Comparison of ENCODE assay signal across 8 cellular contexts in genomic region chrX:108090474-108091265, GRCh38. TPM values are rescaled to one million over a fixed set of nuclear protein-coding genes. Genes with fewer than 3 reads are reported as not detected.
A peak's percentile ranks its signal among the peaks of the same experiment; 100 is the strongest.
DNase-seq lines count a peak whose midpoint lies in the region; ATAC-seq and TF ChIP-seq lines count a peak whose summit lies in the region.

No MANE protein-coding gene starts in this region.

- no peaks in the 10 kb centered on the region for H3K27me3 ChIP-seq in left lung

- H3K27me3 Mint-ChIP-seq in activated naive CD4-positive, alpha-beta T cell treated with anti-CD3 and anti-CD28 coated beads, Interleukin-2, amount 10 ng/mL, durations not matched to agents 7 days and 5 days: no peaks in the 10 kb centered on the region
- H3K27me3 Mint-ChIP-seq in chondrocyte (ENCODE audit: low read depth): no peaks in the 10 kb centered on the region

- peak; percentile 2 for ATAC-seq in HG02885 (IDR thresholded peaks at IDR 0.05; ENCODE audit: poor library complexity, unreplicated experiment)
- ATAC-seq in left lung: no peak

- no peaks in the 10 kb centered on the region for H3K9me3 ChIP-seq in left lung

- TF ChIP-seq CTCF in left lung (IDR thresholded peaks at IDR 0.05) (no peak), chondrocyte (IDR thresholded peaks at IDR 0.05) (no peak)

- H3K36me3 ChIP-seq in left lung: peaks cover 0 to 20% of the 10 kb centered on the region in 2 donors

- no peak overlapping the region for H3K27ac Mint-ChIP-seq in activated naive CD4-positive, alpha-beta T cell treated with anti-CD3 and anti-CD28 coated beads, Interleukin-2, amount 10 ng/mL, durations not matched to agents 7 days and 5 days
- no peak overlapping the region for H3K27ac Mint-ChIP-seq in chondrocyte (ENCODE audit: unreplicated experiment)

- peaks cover 26% of the 10 kb centered on the region for H3K4me1 Mint-ChIP-seq in activated naive CD4-positive, alpha-beta T cell treated with anti-CD3 and anti-CD28 coated beads, Interleukin-2, amount 10 ng/mL, durations not matched to agents 7 days and 5 days
- H3K4me1 Mint-ChIP-seq in chondrocyte (ENCODE audit: low read depth): peaks cover 7% of the 10 kb centered on the region

- H3K9me3 Mint-ChIP-seq in activated naive CD4-positive, alpha-beta T cell treated with anti-CD3 and anti-CD28 coated beads, Interleukin-2, amount 10 ng/mL, durations not matched to agents 7 days and 5 days: no peaks in the 10 kb centered on the region
- no peaks in the 10 kb centered on the region for H3K9me3 Mint-ChIP-seq in chondrocyte (ENCODE audit: low read depth)

- intact Hi-C loops in left lung (cut with DNase I): no loop called here

- H3K27ac ChIP-seq in left lung: peak overlapping the region; percentile 85

- H3K4me3 Mint-ChIP-seq in activated naive CD4-positive, alpha-beta T cell treated with anti-CD3 and anti-CD28 coated beads, Interleukin-2, amount 10 ng/mL, durations not matched to agents 7 days and 5 days: no peak overlapping the region
- no peak overlapping the region for H3K4me3 Mint-ChIP-seq in chondrocyte (ENCODE audit: unreplicated experiment)

- CTCF ChIA-PET in activated naive CD4-positive, alpha-beta T cell treated with anti-CD3 and anti-CD28 coated beads, Interleukin-2, amount 10 ng/mL, durations not matched to agents 7 days and 5 days (lab: Charles Lee): interaction anchor here (0.6 kb wide), 1 partner anchor 8 kb away, joined by 3 read pairs; no protein-coding TSS in a partner anchor

- DNase-seq in ELR (ENCODE audit: low read depth) (peak; percentile 56), amniotic stem cell (lab: John Stamatoyannopoulos, UW) (peak; percentile 6), left lung (no peak), NCI-H1092 (lab: John Stamatoyannopoulos, UW) (no peak), chondrocyte (ENCODE audit: low spot score) (no peak)
- no peak for DNase-seq in activated effector memory CD4-positive, alpha-beta T cell treated with anti-CD3 and anti-CD28 coated beads, Interleukin-2, amount 50 U/mL, for 16 hours
- no peak for DNase-seq in activated naive CD4-positive, alpha-beta T cell treated with anti-CD3 and anti-CD28 coated beads, Interleukin-2, amount 10 ng/mL, durations not matched to agents 7 days and 5 days

- H3K4me1 ChIP-seq in left lung: peaks cover 0 to 15% of the 10 kb centered on the region in 2 donors

- H3K36me3 Mint-ChIP-seq in activated naive CD4-positive, alpha-beta T cell treated with anti-CD3 and anti-CD28 coated beads, Interleukin-2, amount 10 ng/mL, durations not matched to agents 7 days and 5 days: peaks cover 3% of the 10 kb centered on the region
- H3K36me3 Mint-ChIP-seq in chondrocyte (ENCODE audit: low read depth): peaks cover 7% of the 10 kb centered on the region

- peak overlapping the region; percentile 41 to 57 for H3K4me3 ChIP-seq in left lung

RNA-seq across cellular contexts. Expression of gene PSMD10, which starts 0.7 kb away (rescaled TPM):
- 10 to 100 TPM; 44.8 to 45.5 TPM for total RNA-seq in left lung
- total RNA-seq in chondrocyte: 60.5 to 84.8 TPM (median 66.1 TPM) in 3 replicates

RNA-seq across cellular contexts. Expression of gene ATG4A, which starts 0.9 kb away (rescaled TPM):
- total RNA-seq in left lung: 10 to 100 TPM; 18.4 TPM
- total RNA-seq in chondrocyte: 14.8 to 29.7 TPM (median 17.9 TPM) in 3 replicates

RNA-seq across cellular contexts. Expression of gene VSIG1, which starts 45.8 kb away (rescaled TPM):
- 10 to 100 TPM in 1 of 2 donors, 1 to 10 TPM in 1; 5.2 to 12.8 TPM for total RNA-seq in left lung
- not detected in 3 replicates for total RNA-seq in chondrocyte

Comparison
In these comparisons a context has a peak if more than half of its experiments do, and no peak if none do; other contexts are left out.
1. DNase-seq: peak in ELR (single experiment) and amniotic stem cell (single experiment); none in left lung (0 of 2), activated effector memory CD4-positive, alpha-beta T cell treated with anti-CD3 and anti-CD28 coated beads, Interleukin-2, amount 50 U/mL, for 16 hours (single experiment), activated naive CD4-positive, alpha-beta T cell treated with anti-CD3 and anti-CD28 coated beads, Interleukin-2, amount 10 ng/mL, durations not matched to agents 7 days and 5 days (single experiment), NCI-H1092 (single experiment) and chondrocyte (single experiment).